In the genomic region with DNA sequence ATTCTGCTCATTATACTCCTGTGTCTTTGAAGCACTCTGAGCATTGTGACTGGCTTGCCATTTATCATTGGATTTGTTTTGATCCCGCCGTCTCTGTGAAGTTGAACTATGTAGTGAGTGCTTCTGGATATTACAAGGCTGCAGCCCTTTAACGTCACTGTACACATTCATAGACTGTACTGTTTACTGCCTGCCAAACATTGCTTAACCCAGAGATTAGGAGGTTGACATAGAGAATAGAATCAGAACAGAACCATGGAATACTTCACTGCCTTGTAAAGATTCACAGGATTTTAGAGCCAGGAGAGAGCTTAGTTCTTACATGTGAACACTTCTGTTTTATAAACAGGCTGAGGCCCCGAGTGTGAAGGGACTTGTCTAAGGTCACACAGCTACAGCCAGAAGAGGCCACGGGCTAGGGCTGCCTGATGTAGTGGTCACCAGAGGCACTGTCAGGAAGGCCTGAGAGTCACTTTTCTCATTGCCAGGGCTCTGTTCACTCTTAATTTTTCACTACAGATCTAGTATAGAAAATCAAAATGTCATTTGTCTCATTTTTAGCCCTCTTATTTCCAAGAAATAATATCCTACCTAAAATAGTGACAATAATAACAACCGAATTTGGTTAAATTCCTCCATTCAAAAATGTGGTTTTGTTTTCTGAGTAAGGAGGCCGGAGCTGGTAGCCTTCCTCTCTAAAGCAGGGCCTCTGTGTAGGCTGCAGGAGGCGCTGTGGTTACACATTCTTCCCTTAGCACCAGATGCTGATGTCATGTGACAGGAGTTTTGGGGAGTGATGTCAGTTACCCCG, we compare ENCODE assay signal across 8 cellular contexts.
DNase-seq lines count a peak whose midpoint lies in the region; ATAC-seq and TF ChIP-seq lines count a peak whose summit lies in the region.

No MANE protein-coding gene starts in this region.

- CTCF ChIA-PET in activated CD4-positive, alpha-beta memory T cell treated with anti-CD3 and anti-CD28 coated beads, Interleukin-2, amount 10 ng/mL, durations not matched to agents 7 days and 5 days (lab: Charles Lee), result interaction anchor here (0.6 to 1.7 kb wide), 4 partner anchors 14 to 87 kb away, joined by 3 to 5 read pairs (median 4); no protein-coding TSS in a partner anchor

- H3K27me3 Mint-ChIP-seq in activated CD4-positive, alpha-beta memory T cell treated with anti-CD3 and anti-CD28 coated beads, Interleukin-2, amount 10 ng/mL, durations not matched to agents 7 days and 5 days, result no peaks in the 10 kb centered on the region
- no peaks in the 10 kb centered on the region for H3K27me3 Mint-ChIP-seq in natural killer cell (ENCODE audit: low read depth in 2 of 2)

- peak overlapping the region; percentile 15 to 62 (median 44) for H3K27ac ChIP-seq in esophagus squamous epithelium
- H3K27ac ChIP-seq in upper lobe of left lung, result no peak overlapping the region

- TF ChIP-seq POLR2A in esophagus squamous epithelium (IDR thresholded peaks at IDR 0.05) (no peak), upper lobe of left lung (IDR thresholded peaks at IDR 0.05) (no peak)

- no peak for TF ChIP-seq EP300 in upper lobe of left lung (IDR thresholded peaks at IDR 0.05)

- DNase-seq in C1 segment of cervical spinal cord (lab: John Stamatoyannopoulos, UW) (peak in 8 of 14 donors; percentile 7 to 56 (median 32)), NCI-H1092 treated with DMSO at 0.1 percent for 48 hours (lab: John Stamatoyannopoulos, UW) (peak; percentile 9), esophagus squamous epithelium (lab: John Stamatoyannopoulos, UW) (no peak), natural killer cell (peak; percentile 35), upper lobe of left lung (peak in 1 of 2 donors; percentile 60)
- DNase-seq in activated CD4-positive, alpha-beta memory T cell treated with anti-CD3 and anti-CD28 coated beads, Interleukin-2, amount 10 ng/mL, durations not matched to agents 7 days and 5 days, result peak; percentile 60

- H3K4me1 Mint-ChIP-seq in activated CD4-positive, alpha-beta memory T cell treated with anti-CD3 and anti-CD28 coated beads, Interleukin-2, amount 10 ng/mL, durations not matched to agents 7 days and 5 days, result peaks cover 6% of the 10 kb centered on the region
- H3K4me1 Mint-ChIP-seq in natural killer cell, result peaks cover 0 to 5% of the 10 kb centered on the region in 2 donors

- H3K36me3 Mint-ChIP-seq in activated CD4-positive, alpha-beta memory T cell treated with anti-CD3 and anti-CD28 coated beads, Interleukin-2, amount 10 ng/mL, durations not matched to agents 7 days and 5 days (ENCODE audit: low read depth), result peaks cover 85% of the 10 kb centered on the region
- H3K36me3 Mint-ChIP-seq in natural killer cell, result peaks cover 32% of the 10 kb centered on the region

- H3K27me3 ChIP-seq in esophagus squamous epithelium (no peaks in the 10 kb centered on the region), upper lobe of left lung (no peaks in the 10 kb centered on the region)

- peak; percentile 73 for ATAC-seq in GM19438 (IDR thresholded peaks at IDR 0.05; ENCODE audit: low read depth, unreplicated experiment)
- ATAC-seq in natural killer cell, result peak; percentile 70 to 82 (median 82)
- ATAC-seq in upper lobe of left lung (ENCODE audit: low FRiP score in 2 of 2), result peak; percentile 74 to 88
- no peak for ATAC-seq in GM19455 (IDR thresholded peaks at IDR 0.05; ENCODE audit: unreplicated experiment)

- H3K4me3 ChIP-seq in esophagus squamous epithelium (no peak overlapping the region), upper lobe of left lung (no peak overlapping the region)

- 49 to 58% methylated on average over 9 of the region's 9 CpGs for WGBS in esophagus squamous epithelium, 2 donors
- 61 to 70% methylated on average over 9 of the region's 9 CpGs for WGBS in upper lobe of left lung, 2 donors

- intact Hi-C loops in esophagus squamous epithelium (cut with DNase I) (no loop called here), natural killer cell (cut with micrococcal nuclease) (loop anchor here (10.0 kb wide), 1 partner anchor 576 kb away; no protein-coding TSS in a partner anchor)

- H3K36me3 ChIP-seq in esophagus squamous epithelium (peaks cover 8 to 99% (median 34%) of the 10 kb centered on the region in 3 donors), upper lobe of left lung (peaks cover 17 to 94% (median 65%) of the 10 kb centered on the region in 4 donors)

- H3K4me1 ChIP-seq in esophagus squamous epithelium (peaks cover 0 to 6% (median 0%) of the 10 kb centered on the region in 3 donors), upper lobe of left lung (peaks cover 0 to 11% (median 2%) of the 10 kb centered on the region in 4 donors)

- H3K9me3 ChIP-seq in esophagus squamous epithelium (no peaks in the 10 kb centered on the region), upper lobe of left lung (no peaks in the 10 kb centered on the region)

- H3K9me3 Mint-ChIP-seq in activated CD4-positive, alpha-beta memory T cell treated with anti-CD3 and anti-CD28 coated beads, Interleukin-2, amount 10 ng/mL, durations not matched to agents 7 days and 5 days, result no peaks in the 10 kb centered on the region
- H3K9me3 Mint-ChIP-seq in natural killer cell, result no peaks in the 10 kb centered on the region

- POLR2A ChIA-PET in activated CD4-positive, alpha-beta memory T cell treated with anti-CD3 and anti-CD28 coated beads, Interleukin-2, amount 10 ng/mL, durations not matched to agents 7 days and 5 days (lab: Charles Lee), result no interaction called here

- H3K4me3 Mint-ChIP-seq in activated CD4-positive, alpha-beta memory T cell treated with anti-CD3 and anti-CD28 coated beads, Interleukin-2, amount 10 ng/mL, durations not matched to agents 7 days and 5 days, result no peak overlapping the region
- no peak overlapping the region for H3K4me3 Mint-ChIP-seq in natural killer cell

- TF ChIP-seq CTCF in esophagus squamous epithelium (IDR thresholded peaks at IDR 0.05) (peak in 5 of 6 experiments; percentile 62 to 81 (median 71)), natural killer cell (IDR thresholded peaks at IDR 0.05) (peak; percentile 64), upper lobe of left lung (IDR thresholded peaks at IDR 0.05) (peak in 5 of 6 experiments; percentile 43 to 62 (median 57))

- H3K27ac Mint-ChIP-seq in activated CD4-positive, alpha-beta memory T cell treated with anti-CD3 and anti-CD28 coated beads, Interleukin-2, amount 10 ng/mL, durations not matched to agents 7 days and 5 days, result no peak overlapping the region
- peak overlapping the region in 1 of 2 donors; percentile 11 for H3K27ac Mint-ChIP-seq in natural killer cell

Comparison
In these comparisons a context has a peak if more than half of its experiments do, and no peak if none do; other contexts are left out.
1. H3K27ac ChIP-seq: peak in esophagus squamous epithelium (4 of 4); none in upper lobe of left lung (0 of 4).
2. Peak in every context shown above with its lines, with median percentiles within 50 percentile points of each other: CTCF ChIP-seq.